ENCODE assay signal across 15 cellular contexts in the genomic region with DNA sequence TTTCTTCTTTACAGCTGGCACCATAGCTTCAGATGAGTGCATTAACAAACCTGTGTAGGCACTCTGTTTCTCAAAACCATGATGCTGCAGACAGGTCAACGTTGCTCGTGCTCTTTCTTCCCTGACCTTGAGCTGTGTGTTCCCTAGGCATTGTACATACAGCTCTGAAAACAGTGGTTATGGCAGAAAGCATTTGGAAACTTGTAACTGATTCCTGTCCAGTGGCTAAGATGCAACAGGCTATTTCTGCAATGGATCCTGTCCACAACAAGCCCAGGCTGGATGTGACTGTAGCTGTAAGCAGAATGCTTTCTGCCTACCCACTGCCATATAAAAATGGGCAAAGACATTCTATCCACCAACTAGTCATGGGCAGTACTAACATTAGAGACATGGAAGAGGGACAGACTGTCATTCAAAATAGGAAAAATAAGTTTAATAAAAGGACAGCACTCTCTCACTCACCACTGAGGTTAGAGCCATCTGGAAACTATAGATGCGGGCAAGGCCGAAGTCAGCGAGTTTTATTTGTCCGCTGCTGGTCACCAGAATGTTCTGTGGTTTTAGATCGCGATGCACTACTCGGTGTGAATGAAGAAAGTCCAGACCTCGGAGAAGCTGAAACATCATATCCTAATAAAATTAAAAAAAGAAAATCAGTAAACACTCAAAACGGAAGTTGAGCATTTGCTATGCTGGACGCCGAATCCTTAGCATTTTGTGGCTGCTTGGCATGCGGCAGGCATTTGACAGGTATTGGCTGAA.
A peak's percentile ranks its signal among the peaks of the same experiment; 100 is the strongest.
DNase-seq lines count a peak whose midpoint lies in the region; ATAC-seq and TF ChIP-seq lines count a peak whose summit lies in the region.
"Had no signal": no experiment of that assay in that cellular context is flagged by ENCODE, and none has a peak within 500 bp of the region (broad histone marks: within the 10 kb centered on the region; RNA-seq: fewer than 3 reads in every experiment).

No MANE protein-coding gene starts in this region.

- POLR2A ChIA-PET in HEK293 (lab: Yijun Ruan, JAX) = no interaction called here

- H3K27ac ChIP-seq in DND-41 (ENCODE audit: low read length) (peak overlapping the region; percentile 1; the same call in 1 of the 2 replicates), HEK293 (ENCODE audit: extremely low read depth, low read depth, low read length) (no peak overlapping the region)
- H3K27ac ChIP-seq: BLaER1, GM23248, Peyer's patch had no signal

- H4K20me1 ChIP-seq in DND-41 (ENCODE audit: insufficient read depth, low read length) = peaks cover 36% of the 10 kb centered on the region; the same call in 1 of the 2 replicates

- H3K4me3 ChIP-seq in DND-41 (ENCODE audit: low read depth in 1 of 2, low read length in 2 of 2) = no peak overlapping the region
- H3K4me3 ChIP-seq in HEK293 (ENCODE audit: low read depth, low read length) = no peak overlapping the region
- H3K4me3 ChIP-seq: BLaER1, GM23248, Peyer's patch had no signal

- TF ChIP-seq CTCF in DND-41 (IDR thresholded peaks at IDR 0.05; ENCODE audit: borderline replicate concordance, extremely low read depth, low read length, poor library complexity, severe bottlenecking) = no peak
- TF ChIP-seq CTCF in HEK293 (tag by site-specific recombination; IDR thresholded peaks at IDR 0.05) = no peak
- no peak for TF ChIP-seq CTCF in omental fat pad (IDR thresholded peaks at IDR 0.05)

- no peaks in the 10 kb centered on the region for H3K9me3 ChIP-seq in DND-41 (ENCODE audit: insufficient read depth, low read length, severe bottlenecking)
- H3K9me3 ChIP-seq in HEK293 (ENCODE audit: control insufficient read depth, insufficient read depth, low read depth, low read length) = no peaks in the 10 kb centered on the region
- H3K9me3 ChIP-seq: BLaER1, Peyer's patch had no signal

- H3K36me3 ChIP-seq in DND-41 (ENCODE audit: insufficient read depth, low read length) = peaks cover 96% of the 10 kb centered on the region
- H3K36me3 ChIP-seq in HEK293 (ENCODE audit: control insufficient read depth in 2 of 2, insufficient read depth in 1 of 2, low read length in 2 of 2) = peaks cover 4 to 13% of the 10 kb centered on the region in 2 experiments; a peak in 2 of 3 replicates

- H3K79me2 ChIP-seq in DND-41 (ENCODE audit: insufficient read depth, low read length) = peaks cover 100% of the 10 kb centered on the region

- H3K9ac ChIP-seq in DND-41 (ENCODE audit: low read depth, low read length) = no peak overlapping the region
- H3K9ac ChIP-seq: BLaER1, GM23248 had no signal

- no peaks in the 10 kb centered on the region for H3K27me3 ChIP-seq in DND-41 (ENCODE audit: insufficient read depth, low read length, poor library complexity)
- H3K27me3 ChIP-seq: BLaER1, Peyer's patch had no signal

- ATAC-seq in DND-41 (ENCODE audit: insufficient read depth, low read depth) (no peak), omental fat pad (ENCODE audit: low FRiP score) (peak; percentile 7), GM18868 (IDR thresholded peaks at IDR 0.05; ENCODE audit: unreplicated experiment) (no peak)

- no peak for DNase-seq in DND-41
- peak; percentile 54 for DNase-seq in fibroblast of gingiva (ENCODE audit: low read depth)
- DNase-seq in omental fat pad (ENCODE audit: low spot score) = no peak
- DNase-seq in activated CD4-positive, alpha-beta T cell treated with anti-CD3 and anti-CD28 coated beads for 4 hours = no peak
- DNase-seq in NCI-H2196 treated with DMSO at 0.1 percent for 48 hours (lab: John Stamatoyannopoulos, UW; ENCODE audit: unreplicated experiment) = no peak
- DNase-seq: DMS 273 treated with DMSO at 0.1 percent for 48 hours, GM23248, NCI-H187 treated with DMSO at 0.1 percent for 48 hours, NCI-H2171, NCI-H510A treated with DMSO at 0.1 percent for 48 hours, Peyer's patch, Right ventricle myocardium superior had no signal

- H2AFZ ChIP-seq in DND-41 (ENCODE audit: low read depth, low read length) = no peak overlapping the region
- H2AFZ ChIP-seq: GM23248 had no signal

- H3K4me1 ChIP-seq in DND-41 (ENCODE audit: insufficient read depth, low read length) = peaks cover 19% of the 10 kb centered on the region
- no peaks in the 10 kb centered on the region for H3K4me1 ChIP-seq in HEK293 (ENCODE audit: control insufficient read depth, insufficient read depth, low read length)
- H3K4me1 ChIP-seq: Peyer's patch had no signal

- CTCF ChIA-PET in HEK293 (lab: Yijun Ruan, JAX) = interaction anchor here (0.7 kb wide), 1 partner anchor 443 kb away, joined by 3 read pairs; no protein-coding TSS in a partner anchor

- no peak overlapping the region for H3K4me2 ChIP-seq in DND-41 (ENCODE audit: insufficient read depth, low read length)

TF ChIP-seq in HEK293, 187 proteins besides CTCF, POLR2A, EP300 and RAD21:
- TF ChIP-seq, protein P1, sequence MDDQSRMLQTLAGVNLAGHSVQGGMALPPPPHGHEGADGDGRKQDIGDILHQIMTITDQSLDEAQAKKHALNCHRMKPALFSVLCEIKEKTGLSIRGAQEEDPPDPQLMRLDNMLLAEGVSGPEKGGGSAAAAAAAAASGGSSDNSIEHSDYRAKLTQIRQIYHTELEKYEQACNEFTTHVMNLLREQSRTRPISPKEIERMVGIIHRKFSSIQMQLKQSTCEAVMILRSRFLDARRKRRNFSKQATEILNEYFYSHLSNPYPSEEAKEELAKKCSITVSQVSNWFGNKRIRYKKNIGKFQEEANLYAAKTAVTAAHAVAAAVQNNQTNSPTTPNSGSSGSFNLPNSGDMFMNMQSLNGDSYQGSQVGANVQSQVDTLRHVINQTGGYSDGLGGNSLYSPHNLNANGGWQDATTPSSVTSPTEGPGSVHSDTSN (CRISPR knock-in tag; IDR thresholded peaks at IDR 0.05) = no peak
- no peak for TF ChIP-seq ZNF76 (tag by site-specific recombination; IDR thresholded peaks at IDR 0.05; ENCODE audit: borderline replicate concordance, low read depth)
- TF ChIP-seq SCRT2 (tag by site-specific recombination; IDR thresholded peaks at IDR 0.05) = peak; percentile 66
- no peak for TF ChIP-seq MYNN (tag by site-specific recombination; IDR thresholded peaks at IDR 0.05; ENCODE audit: borderline replicate concordance)
TF ChIP-seq in HEK293: peak in this region for 1.
